33 cellular contexts compared by ENCODE assay signal in the genomic region with DNA sequence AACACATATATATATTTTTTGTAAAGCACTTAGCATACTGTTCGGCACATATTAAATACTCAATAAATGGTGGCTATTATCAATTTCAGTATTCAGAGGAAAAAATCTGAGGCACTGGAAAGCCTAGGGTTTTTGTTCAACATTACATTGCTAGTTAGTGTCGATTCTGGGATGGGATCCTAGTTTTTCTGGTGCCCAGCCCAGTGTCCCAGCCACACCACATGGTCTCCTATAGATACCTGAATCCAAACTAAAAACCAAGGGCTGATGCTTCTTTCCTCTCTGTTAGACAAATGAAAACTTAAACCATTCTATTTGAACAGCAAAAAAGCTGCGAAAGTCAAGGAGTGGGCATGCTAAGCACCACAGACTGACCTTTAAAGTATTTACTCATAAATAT.
"Had no signal": no experiment of that assay in that cellular context is flagged by ENCODE, and none has a peak within 500 bp of the region (broad histone marks: within the 10 kb centered on the region; RNA-seq: fewer than 3 reads in every experiment).

No MANE protein-coding gene starts in this region.

- H3K4me1 ChIP-seq: adrenal gland, body of pancreas, breast epithelium had no signal

- H3K27ac ChIP-seq: adrenal gland, ascending aorta, body of pancreas, brain microvascular endothelial cell, breast epithelium, cardiac muscle cell had no signal

- H3K9me3 ChIP-seq: adrenal gland, ascending aorta, body of pancreas, breast epithelium had no signal

- ATAC-seq: activated naive CD4-positive, alpha-beta T cell treated with anti-CD3 and anti-CD28 coated beads, Interleukin-2, amount 50 U/mL, for 72 hours; activated naive CD8-positive, alpha-beta T cell treated with anti-CD3 and anti-CD28 coated beads, Interleukin-2, amount 50 U/mL, for 24 hours; activated T-cell treated with anti-CD3 and anti-CD28 coated beads, Interleukin-2, amount 50 U/mL, for 4 hours; activated T-cell treated with anti-CD3 and anti-CD28 coated beads, Interleukin-2, amount 50 U/mL, for 72 hours; activated T-helper 17 cell treated with anti-CD3 and anti-CD28 coated beads, Interleukin-2, amount 50 U/mL, for 72 hours; body of pancreas had no signal

- H3K36me3 ChIP-seq: adrenal gland, ascending aorta, brain microvascular endothelial cell, breast epithelium, cardiac muscle cell had no signal

- H3K27me3 ChIP-seq: adrenal gland, ascending aorta, body of pancreas, brain microvascular endothelial cell, breast epithelium, cardiac muscle cell had no signal

- H3K4me3 ChIP-seq: adrenal gland, ascending aorta, body of pancreas, breast epithelium, cardiac muscle cell had no signal

- DNase-seq: activated effector memory CD4-positive, alpha-beta T cell treated with anti-CD3 and anti-CD28 coated beads, Interleukin-2, amount 50 U/mL, for 16 hours; activated effector memory CD4-positive, alpha-beta T cell treated with Interleukin-2 at 50 U/mL for 16 hours; activated gamma-delta T cell; activated gamma-delta T cell treated with Interleukin-2 at 50 U/mL for 16 hours; activated naive CD4-positive, alpha-beta T cell; activated naive CD4-positive, alpha-beta T cell treated with anti-CD3 and anti-CD28 coated beads for 36 hours; activated naive CD4-positive, alpha-beta T cell treated with anti-CD3 and anti-CD28 coated beads, Interleukin-2, amount 10 ng/mL, durations not matched to agents 7 days and 5 days; activated naive CD4-positive, alpha-beta T cell treated with anti-CD3 and anti-CD28 coated beads, Interleukin-2, amount 50 U/mL, for 16 hours; activated naive CD4-positive, alpha-beta T cell treated with Interleukin-2 at 50 U/mL for 16 hours; activated naive CD8-positive, alpha-beta T cell treated with anti-CD3 and anti-CD28 coated beads for 36 hours; activated naive CD8-positive, alpha-beta T cell treated with anti-CD3 and anti-CD28 coated beads, Interleukin-2, amount 10 ng/mL, durations not matched to agents 7 days and 5 days; activated naive CD8-positive, alpha-beta T cell treated with anti-CD3 and anti-CD28 coated beads, Interleukin-2, amount 50 U/mL, for 24 hours; activated T-cell treated with anti-CD3 and anti-CD28 coated beads for 4 hours; activated T-cell treated with anti-CD3 and anti-CD28 coated beads, Interleukin-2, amount 50 U/mL, for 1 hour; activated T-cell treated with anti-CD3 and anti-CD28 coated beads, Interleukin-2, amount 50 U/mL, for 24 hours; activated T-cell treated with anti-CD3 and anti-CD28 coated beads, Interleukin-2, amount 50 U/mL, for 4 hours; activated T-cell treated with anti-CD3 and anti-CD28 coated beads, Interleukin-2, amount 50 U/mL, for 48 hours; activated T-cell treated with anti-CD3 and anti-CD28 coated beads, Interleukin-2, amount 50 U/mL, for 72 hours; adrenal gland; amniotic stem cell; amygdala; anterior cingulate cortex; aorta; body of pancreas; brain microvascular endothelial cell; caudate nucleus; central memory CD4-positive, alpha-beta T cell; cerebellar nuclear complex had no signal
